ENCODE assay signal across 30 cellular contexts in the genomic region with DNA sequence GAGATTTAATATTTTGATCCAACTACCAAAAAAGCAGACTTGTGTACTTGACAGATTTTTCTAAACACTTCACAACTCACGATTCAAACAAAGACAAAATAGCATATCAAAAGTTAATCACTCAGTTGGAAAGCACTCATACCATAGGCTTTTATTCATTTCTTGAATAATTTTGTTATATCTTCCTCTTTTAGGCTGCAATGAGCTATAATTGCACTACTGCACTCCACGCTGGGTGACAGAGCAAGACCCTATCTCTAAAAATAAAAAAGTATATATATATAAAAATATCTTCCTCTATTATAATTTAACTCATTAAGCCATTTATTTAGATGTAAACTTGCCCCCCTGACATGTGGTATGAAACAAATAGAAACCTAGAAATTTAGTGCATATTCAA.
"Had no signal": no experiment of that assay in that cellular context is flagged by ENCODE, and none has a peak within 500 bp of the region (broad histone marks: within the 10 kb centered on the region; RNA-seq: fewer than 3 reads in every experiment).

No MANE protein-coding gene starts in this region.

- H3K4me3 Mint-ChIP-seq: immature natural killer cell; mesothelial cell of epicardium; naive thymus-derived CD4-positive, alpha-beta T cell; nephron; neural crest cell; stimulated activated naive B cell treated with anti-CD40 and anti-IgM and Interleukin-4, amounts not matched to agents 10 μg/mL and 1 μg/mL and 100 μg/mL, for 72 hours; stimulated activated naive CD8-positive, alpha-beta T cell treated with anti-CD3 and anti-CD28 coated beads, Interleukin-15, Interleukin-2, amounts not matched to agents 100 ng/mL and 50 ng/mL, for 24 hours had no signal

- FAIRE-seq: urothelium cell line had no signal

- H3K9me3 Mint-ChIP-seq: immature natural killer cell; nephron; neural crest cell; stimulated activated naive CD8-positive, alpha-beta T cell treated with anti-CD3 and anti-CD28 coated beads, Interleukin-15, Interleukin-2, amounts not matched to agents 100 ng/mL and 50 ng/mL, for 24 hours had no signal

- H3K27ac ChIP-seq: left ventricle myocardium inferior, pancreas, prostate gland, skin epidermis, suprapubic skin, thoracic aorta, tibial artery, upper lobe of right lung had no signal

- H3K27ac Mint-ChIP-seq: immature natural killer cell; mesothelial cell of epicardium; nephron; stimulated activated naive B cell treated with anti-CD40 and anti-IgM and Interleukin-4, amounts not matched to agents 10 μg/mL and 1 μg/mL and 100 μg/mL, for 72 hours; stimulated activated naive CD8-positive, alpha-beta T cell treated with anti-CD3 and anti-CD28 coated beads, Interleukin-15, Interleukin-2, amounts not matched to agents 100 ng/mL and 50 ng/mL, for 24 hours had no signal

- H3K4me1 Mint-ChIP-seq: immature natural killer cell, mesothelial cell of epicardium, nephron, neural crest cell had no signal

- H3K4me1 ChIP-seq: left ventricle myocardium inferior, pancreas, prostate gland, suprapubic skin, tibial artery, upper lobe of right lung had no signal

- H3K27me3 Mint-ChIP-seq: naive thymus-derived CD4-positive, alpha-beta T cell; stimulated activated naive B cell treated with anti-CD40 and anti-IgM and Interleukin-4, amounts not matched to agents 10 μg/mL and 1 μg/mL and 100 μg/mL, for 72 hours; stimulated activated naive CD8-positive, alpha-beta T cell treated with anti-CD3 and anti-CD28 coated beads, Interleukin-15, Interleukin-2, amounts not matched to agents 100 ng/mL and 50 ng/mL, for 24 hours had no signal

- ATAC-seq: naive thymus-derived CD4-positive, alpha-beta T cell; pancreas; right cardiac atrium; sciatic nerve; stimulated activated naive B cell treated with anti-CD40 and anti-IgM and Interleukin-4, amounts not matched to agents 10 μg/mL and 1 μg/mL and 100 μg/mL, for 72 hours; upper lobe of right lung had no signal

- H3K27me3 ChIP-seq: pancreas, suprapubic skin, tibial artery, upper lobe of right lung had no signal

- H3K9me3 ChIP-seq: left ventricle myocardium inferior, pancreas, prostate gland, suprapubic skin, thoracic aorta, tibial artery, upper lobe of right lung had no signal

- H3K4me3 ChIP-seq: left ventricle myocardium inferior, lung, pancreas, prostate gland, skin epidermis, suprapubic skin, thoracic aorta, tibial artery, upper lobe of right lung had no signal

- H3K36me3 ChIP-seq: prostate gland had no signal

- DNase-seq: hypothalamus; immature natural killer cell; kidney; left ventricle myocardium inferior; mesendoderm; naive thymus-derived CD4-positive, alpha-beta T cell; nucleus accumbens; pancreas; posterior cingulate gyrus; retina; right cardiac atrium; stimulated activated CD4-positive, alpha-beta T cell treated with anti-CD3 and anti-CD28 coated beads, Interleukin-12 subunit alpha, Interleukin-12 subunit beta, amount 100 ng/mL, for 4 hours; stimulated activated CD4-positive, alpha-beta T cell treated with anti-CD3 and anti-CD28 coated beads, Interleukin-15, amount 100 ng/mL, for 24 hours; stimulated activated CD4-positive, alpha-beta T cell treated with anti-CD3 and anti-CD28 coated beads, Interleukin-2, amount 100 ng/mL, for 24 hours; stimulated activated CD4-positive, alpha-beta T cell treated with anti-CD3 and anti-CD28 coated beads, Interleukin-4, amount 100 ng/mL, for 1 hour; stimulated activated naive B cell treated with anti-CD40 and anti-IgM and Interleukin-4, amounts not matched to agents 10 μg/mL and 1 μg/mL and 100 μg/mL, for 72 hours; tibial artery; trophoblast cell; upper lobe of right lung had no signal
